37 cellular contexts compared by ENCODE assay signal in the genomic region with DNA sequence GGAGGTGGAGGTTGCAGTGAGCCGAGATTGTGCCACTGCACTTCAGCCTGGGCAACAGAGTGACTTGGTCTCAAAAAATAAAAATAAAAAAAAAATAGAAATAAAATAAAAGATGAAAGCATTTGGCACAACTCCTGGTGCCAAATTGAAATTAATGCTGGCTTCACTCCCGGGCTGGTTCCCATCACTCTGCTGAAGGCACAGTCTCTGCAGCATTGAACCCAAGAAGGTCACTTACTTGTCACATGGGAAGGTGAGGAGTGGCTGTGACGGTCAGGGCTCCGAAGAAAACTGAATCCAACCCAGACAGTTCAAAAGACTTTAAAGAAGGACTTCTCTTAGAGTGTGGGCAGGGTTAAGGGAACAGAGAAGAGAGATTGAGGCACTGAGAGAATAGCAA. TPM values are rescaled to one million over a fixed set of nuclear protein-coding genes. Genes with fewer than 3 reads are reported as not detected.
"Had no signal": no experiment of that assay in that cellular context is flagged by ENCODE, and none has a peak within 500 bp of the region (broad histone marks: within the 10 kb centered on the region; RNA-seq: fewer than 3 reads in every experiment).

No MANE protein-coding gene starts in this region.

- H3K9me3 ChIP-seq: ascending aorta, body of pancreas, breast epithelium had no signal

- H3K27me3 ChIP-seq: ascending aorta, body of pancreas, brain microvascular endothelial cell, breast epithelium had no signal

- H3K4me3 ChIP-seq: ascending aorta, body of pancreas, breast epithelium, cardiac muscle cell had no signal

- H3K36me3 ChIP-seq: ascending aorta, brain microvascular endothelial cell, breast epithelium, cardiac muscle cell had no signal

- H3K27ac ChIP-seq: ascending aorta, body of pancreas, brain microvascular endothelial cell, breast epithelium, cardiac muscle cell had no signal

- H3K4me1 ChIP-seq: ascending aorta, body of pancreas, breast epithelium had no signal

- DNase-seq: activated effector memory CD4-positive, alpha-beta T cell treated with anti-CD3 and anti-CD28 coated beads, Interleukin-2, amount 50 U/mL, for 16 hours; activated effector memory CD4-positive, alpha-beta T cell treated with Interleukin-2 at 50 U/mL for 16 hours; activated gamma-delta T cell; activated gamma-delta T cell treated with Interleukin-2 at 50 U/mL for 16 hours; activated naive CD4-positive, alpha-beta T cell; activated naive CD4-positive, alpha-beta T cell treated with anti-CD3 and anti-CD28 coated beads for 36 hours; activated naive CD4-positive, alpha-beta T cell treated with anti-CD3 and anti-CD28 coated beads, Interleukin-2, amount 10 ng/mL, durations not matched to agents 7 days and 5 days; activated naive CD4-positive, alpha-beta T cell treated with anti-CD3 and anti-CD28 coated beads, Interleukin-2, amount 50 U/mL, for 16 hours; activated naive CD4-positive, alpha-beta T cell treated with Interleukin-2 at 50 U/mL for 16 hours; activated naive CD8-positive, alpha-beta T cell treated with anti-CD3 and anti-CD28 coated beads for 36 hours; activated naive CD8-positive, alpha-beta T cell treated with anti-CD3 and anti-CD28 coated beads, Interleukin-2, amount 10 ng/mL, durations not matched to agents 7 days and 5 days; activated naive CD8-positive, alpha-beta T cell treated with anti-CD3 and anti-CD28 coated beads, Interleukin-2, amount 50 U/mL, for 24 hours; activated T-cell treated with anti-CD3 and anti-CD28 coated beads, Interleukin-2, amount 50 U/mL, for 1 hour; activated T-cell treated with anti-CD3 and anti-CD28 coated beads, Interleukin-2, amount 50 U/mL, for 24 hours; activated T-cell treated with anti-CD3 and anti-CD28 coated beads, Interleukin-2, amount 50 U/mL, for 4 hours; activated T-cell treated with anti-CD3 and anti-CD28 coated beads, Interleukin-2, amount 50 U/mL, for 48 hours; activated T-cell treated with anti-CD3 and anti-CD28 coated beads, Interleukin-2, amount 50 U/mL, for 72 hours; amniotic stem cell; anterior cingulate cortex; aorta; body of pancreas; brain microvascular endothelial cell; caudate nucleus; central memory CD4-positive, alpha-beta T cell; cerebellar nuclear complex had no signal

RNA-seq across cellular contexts. Expression of gene CCDC63, which starts 10.5 kb away (rescaled TPM):
- total RNA-seq: activated naive CD4-positive, alpha-beta T cell treated with anti-CD3 and anti-CD28 coated beads for 36 hours; activated naive CD4-positive, alpha-beta T cell treated with anti-CD3 and anti-CD28 coated beads, Interleukin-2, amount 50 U/mL, for 72 hours; activated naive CD8-positive, alpha-beta T cell treated with anti-CD3 and anti-CD28 coated beads for 36 hours; activated naive CD8-positive, alpha-beta T cell treated with anti-CD3 and anti-CD28 coated beads, Interleukin-2, amount 10 ng/mL, durations not matched to agents 7 days and 5 days; activated T-cell treated with anti-CD3 and anti-CD28 coated beads, Interleukin-2, amount 50 U/mL, for 4 hours; activated T-helper 1 cell treated with anti-CD3 and anti-CD28 coated beads, Interleukin-12 subunit alpha, Interleukin-12 subunit beta, Interleukin-2, Interleukin-4 antibody, amounts not matched to agents 30 ng/mL and 10 ng/mL and 1 ng/mL, durations not matched to agents 14 hours and 24 hours and 36 hours; activated T-helper 17 cell treated with anti-CD3 and anti-CD28 coated beads, Interleukin-2, amount 50 U/mL, for 72 hours; activated T-helper 2 cell treated with anti-CD3 and anti-CD28 coated beads, Interferon-gamma antibody, Interleukin-2, Interleukin-4, amounts not matched to agents 10 μg/mL and 5 μg/mL and 100 μg/mL, durations not matched to agents 14 hours and 24 hours and 36 hours; aorta; ascending aorta; body of pancreas; breast epithelium; bronchial epithelial cell; cardiac muscle cell; cardiac septum; cerebellum; chondrocyte had no signal
- polyA plus RNA-seq: adipose tissue, aorta had no signal
